ENCODE assay signal across 15 cellular contexts in genomic region chr6:156787569-156788492, GRCh38. TPM values are rescaled to one million over a fixed set of nuclear protein-coding genes. Genes with fewer than 3 reads are reported as not detected.
A peak's percentile ranks its signal among the peaks of the same experiment; 100 is the strongest.
DNase-seq lines count a peak whose midpoint lies in the region; ATAC-seq and TF ChIP-seq lines count a peak whose summit lies in the region.
"Had no signal": no experiment of that assay in that cellular context is flagged by ENCODE, and none has a peak within 500 bp of the region (broad histone marks: within the 10 kb centered on the region; RNA-seq: fewer than 3 reads in every experiment).

No MANE protein-coding gene starts in this region.

- POLR2A ChIA-PET in naive thymus-derived CD4-positive, alpha-beta T cell (lab: Charles Lee), result interaction anchor here (0.7 to 2.4 kb wide), 5 partner anchors 9 to 176 kb away, joined by 3 to 16 read pairs (median 4); partner anchors contain the start of gene ARID1B

- peaks cover 73% of the 10 kb centered on the region for H3K4me1 ChIP-seq in GM23338 (ENCODE audit: insufficient read depth)
- peaks cover 37 to 52% of the 10 kb centered on the region in 2 donors for H3K4me1 ChIP-seq in naive thymus-derived CD4-positive, alpha-beta T cell (ENCODE audit: control insufficient read depth in 2 of 2, insufficient read depth in 2 of 2, low read length in 2 of 2)

- H3K27ac Mint-ChIP-seq in GM23338 (no peak overlapping the region; the same call in 1 of the 2 replicates), T-helper 17 cell (peak overlapping the region; percentile 24)
- H3K27ac Mint-ChIP-seq in naive thymus-derived CD4-positive, alpha-beta T cell, result peak overlapping the region in 1 of 9 donors; percentile 77

- no peaks in the 10 kb centered on the region for H3K27me3 ChIP-seq in GM23338 (ENCODE audit: insufficient read depth)
- H3K27me3 ChIP-seq in naive thymus-derived CD4-positive, alpha-beta T cell (ENCODE audit: control insufficient read depth in 2 of 2, insufficient read depth in 2 of 2, low read length in 2 of 2), result no peaks in the 10 kb centered on the region
- H3K27me3 ChIP-seq: SJCRH30 had no signal

- peak; percentile 16 for DNase-seq in ELR (ENCODE audit: low read depth)
- peak; percentile 31 for DNase-seq in GM23338 (ENCODE audit: low spot score)
- no peak for DNase-seq in T-helper 17 cell
- no peak for DNase-seq in naive thymus-derived CD4-positive, alpha-beta T cell
- DNase-seq in hippocampal formation (lab: John Stamatoyannopoulos, UW), result no peak
- DNase-seq in omental fat pad (ENCODE audit: low spot score), result no peak
- DNase-seq: activated CD4-positive, alpha-beta T cell treated with anti-CD3 and anti-CD28 coated beads, Interleukin-2, amount 50 U/mL, for 48 hours; activated T-cell treated with anti-CD3 and anti-CD28 coated beads, Interleukin-2, amount 50 U/mL, for 72 hours; EL; islet precursor cell; MV-4-11; SJCRH30; small intestine; stimulated activated naive CD8-positive, alpha-beta T cell treated with anti-CD3 and anti-CD28 coated beads, Interleukin-15, amount 100 ng/mL, for 72 hours had no signal

- intact Hi-C loops in naive thymus-derived CD4-positive, alpha-beta T cell (cut with micrococcal nuclease), result no loop called here

- H3K4me2 ChIP-seq in GM23338, result no peak overlapping the region

- H3K36me3 ChIP-seq in GM23338 (ENCODE audit: insufficient read depth), result no peaks in the 10 kb centered on the region
- H3K36me3 ChIP-seq in naive thymus-derived CD4-positive, alpha-beta T cell (ENCODE audit: control insufficient read depth in 2 of 3, insufficient read depth in 3 of 3, low read length in 3 of 3), result no peaks in the 10 kb centered on the region

- H3K27me3 Mint-ChIP-seq in GM23338 (ENCODE audit: insufficient read depth, low read depth, poor library complexity) (peaks cover 3% of the 10 kb centered on the region), T-helper 17 cell (no peaks in the 10 kb centered on the region)
- H3K27me3 Mint-ChIP-seq in naive thymus-derived CD4-positive, alpha-beta T cell, result no peaks in the 10 kb centered on the region
- H3K27me3 Mint-ChIP-seq: stimulated activated naive CD8-positive, alpha-beta T cell treated with anti-CD3 and anti-CD28 coated beads, Interleukin-15, amount 100 ng/mL, for 72 hours had no signal

- no peaks in the 10 kb centered on the region for H3K9me3 Mint-ChIP-seq in GM23338
- H3K9me3 Mint-ChIP-seq in naive thymus-derived CD4-positive, alpha-beta T cell, result no peaks in the 10 kb centered on the region
- H3K9me3 Mint-ChIP-seq: activated T-cell treated with anti-CD3 and anti-CD28 coated beads, Interleukin-2, amount 50 U/mL, for 72 hours; stimulated activated naive CD8-positive, alpha-beta T cell treated with anti-CD3 and anti-CD28 coated beads, Interleukin-15, amount 100 ng/mL, for 72 hours had no signal

- ATAC-seq in GM23338 (no peak), T-helper 17 cell (no peak), HG02981 (IDR thresholded peaks at IDR 0.05; ENCODE audit: unreplicated experiment) (no peak), omental fat pad (ENCODE audit: low FRiP score) (no peak)
- ATAC-seq in naive thymus-derived CD4-positive, alpha-beta T cell, result no peak
- ATAC-seq: activated T-cell treated with anti-CD3 and anti-CD28 coated beads, Interleukin-2, amount 50 U/mL, for 72 hours; stimulated activated naive CD8-positive, alpha-beta T cell treated with anti-CD3 and anti-CD28 coated beads, Interleukin-15, amount 100 ng/mL, for 72 hours had no signal

- CTCF ChIA-PET in naive thymus-derived CD4-positive, alpha-beta T cell (lab: Charles Lee), result interaction anchor here (1.1 kb wide), 1 partner anchor 7 kb away, joined by 3 read pairs; no protein-coding TSS in a partner anchor

- H3K4me3 Mint-ChIP-seq in GM23338 (no peak overlapping the region), T-helper 17 cell (no peak overlapping the region)
- H3K4me3 Mint-ChIP-seq in naive thymus-derived CD4-positive, alpha-beta T cell, result peak overlapping the region in 6 of 10 donors; percentile 15 to 65 (median 42)
- H3K4me3 Mint-ChIP-seq: stimulated activated naive CD8-positive, alpha-beta T cell treated with anti-CD3 and anti-CD28 coated beads, Interleukin-15, amount 100 ng/mL, for 72 hours had no signal

- H4K20me1 ChIP-seq in GM23338 (replicated peaks; ENCODE audit: insufficient read depth), result peaks cover 12% of the 10 kb centered on the region; the same call in 1 of the 2 replicates

- no peaks in the 10 kb centered on the region for H3K9me3 ChIP-seq in T-helper 17 cell (ENCODE audit: control insufficient read depth, low read length, poor library complexity, severe bottlenecking)
- no peaks in the 10 kb centered on the region for H3K9me3 ChIP-seq in naive thymus-derived CD4-positive, alpha-beta T cell (ENCODE audit: control insufficient read depth in 2 of 3, low read length in 3 of 3)
- H3K9me3 ChIP-seq: SJCRH30 had no signal

- no peaks in the 10 kb centered on the region for H3F3A ChIP-seq in GM23338 (replicated peaks; ENCODE audit: low read depth)

- TF ChIP-seq CTCF in GM23338 (conservative IDR thresholded peaks at IDR 0.05; ENCODE audit: low read depth in 2 of 2) (no peak), omental fat pad (IDR thresholded peaks at IDR 0.05) (no peak)

- H3K27ac ChIP-seq in GM23338 (ENCODE audit: low read depth), result no peak overlapping the region
- no peak overlapping the region for H3K27ac ChIP-seq in naive thymus-derived CD4-positive, alpha-beta T cell (ENCODE audit: low read depth, low read length)
- H3K27ac ChIP-seq: SJCRH30 had no signal

- peaks cover 92% of the 10 kb centered on the region for H3K4me1 Mint-ChIP-seq in GM23338
- peaks cover 57% of the 10 kb centered on the region for H3K4me1 Mint-ChIP-seq in T-helper 17 cell
- peaks cover 61 to 96% (median 94%) of the 10 kb centered on the region in 7 donors for H3K4me1 Mint-ChIP-seq in naive thymus-derived CD4-positive, alpha-beta T cell

- H3K36me3 Mint-ChIP-seq in GM23338 (ENCODE audit: low read depth) (peaks cover 7% of the 10 kb centered on the region; the same call in 1 of the 3 replicates), T-helper 17 cell (ENCODE audit: low read depth) (peaks cover 2% of the 10 kb centered on the region)
- peaks cover 0 to 17% (median 3%) of the 10 kb centered on the region in 5 donors for H3K36me3 Mint-ChIP-seq in naive thymus-derived CD4-positive, alpha-beta T cell

- H2AFZ ChIP-seq in GM23338, result no peak overlapping the region

- no peak overlapping the region for H3K4me3 ChIP-seq in GM23338
- H3K4me3 ChIP-seq in naive thymus-derived CD4-positive, alpha-beta T cell (ENCODE audit: low read length), result no peak overlapping the region
- H3K4me3 ChIP-seq: SJCRH30 had no signal

- peaks cover 100% of the 10 kb centered on the region for H3K79me2 ChIP-seq in GM23338 (replicated peaks; ENCODE audit: insufficient read depth)

- no peaks in the 10 kb centered on the region for H3K9me2 ChIP-seq in GM23338 (ENCODE audit: insufficient read depth)

TF ChIP-seq in GM23338, 12 proteins besides CTCF, POLR2A, EP300 and RAD21 (continues in another document):
- TF ChIP-seq REST (IDR thresholded peaks at IDR 0.05; ENCODE audit: unreplicated experiment), result no peak
- no peak for TF ChIP-seq JUNB (IDR thresholded peaks at IDR 0.05; ENCODE audit: unreplicated experiment)
- no peak for TF ChIP-seq ETS1 (IDR thresholded peaks at IDR 0.05)
- TF ChIP-seq EZH2 (IDR thresholded peaks at IDR 0.05; ENCODE audit: low read depth, unreplicated experiment), result no peak
- TF ChIP-seq STAT1 (IDR thresholded peaks at IDR 0.05; ENCODE audit: unreplicated experiment), result no peak
- TF ChIP-seq POLR2AphosphoS5 (IDR thresholded peaks at IDR 0.05; ENCODE audit: low read depth), result no peak
- TF ChIP-seq ZNF114 (CRISPR knock-in tag; IDR thresholded peaks at IDR 0.05), result no peak
- TF ChIP-seq ZNF331 (CRISPR knock-in tag; IDR thresholded peaks at IDR 0.05; ENCODE audit: low read depth), result no peak
- no peak for TF ChIP-seq EZH2phosphoT487 (IDR thresholded peaks at IDR 0.05; ENCODE audit: unreplicated experiment)

RNA-seq across cellular contexts. Expression of gene ARID1B, which starts 10.7 kb away (rescaled TPM):
- total RNA-seq in GM23338 (2014; rRNA removed; shearing (Covaris generic)), result 72.2 and 82.4 TPM in 2 replicates
- 53.3 and 59.3 TPM in 2 replicates for polyA plus RNA-seq in GM23338 (2016; fragmentation: Nextera tagmentation; extraction: Ambion mirVana)
- total RNA-seq in T-helper 17 cell, result 100 to 1,000 TPM; 149 to 158 TPM
- 100 to 1,000 TPM in 4 of 5 experiments, 10 to 100 TPM in 1; 88.8 to 164 (median 141) TPM for total RNA-seq in naive thymus-derived CD4-positive, alpha-beta T cell
- polyA plus RNA-seq in naive thymus-derived CD4-positive, alpha-beta T cell, result 10 to 100 TPM; 17.5 to 21.0 TPM
- total RNA-seq in omental fat pad, result 100 to 1,000 TPM in 1 of 4 donors, 10 to 100 TPM in 3; 70.5 to 135 (median 78.2) TPM

Comparison
In these comparisons a context has a peak if more than half of its experiments do, and no peak if none do; other contexts are left out.
1. DNase-seq: peak in ELR (single experiment) and GM23338 (single experiment); none in T-helper 17 cell (0 of 3), naive thymus-derived CD4-positive, alpha-beta T cell (0 of 9), hippocampal formation (0 of 2) and omental fat pad (single experiment).
2. H3K4me3 Mint-ChIP-seq: peak in naive thymus-derived CD4-positive, alpha-beta T cell (6 of 10); none in GM23338 (single experiment) and T-helper 17 cell (single experiment).